ENCODE assay signal across 12 cellular contexts in genomic region chr2:70003093-70003830, GRCh38. TPM values are rescaled to one million over a fixed set of nuclear protein-coding genes. Genes with fewer than 3 reads are reported as not detected.
DNase-seq lines count a peak whose midpoint lies in the region; ATAC-seq and TF ChIP-seq lines count a peak whose summit lies in the region.
"Had no signal": no experiment of that assay in that cellular context is flagged by ENCODE, and none has a peak within 500 bp of the region (broad histone marks: within the 10 kb centered on the region; RNA-seq: fewer than 3 reads in every experiment).

No MANE protein-coding gene starts in this region.

- no peaks in the 10 kb centered on the region for H3K4me1 ChIP-seq in esophagus muscularis mucosa

- H3K4me1 Mint-ChIP-seq in activated T-cell treated with anti-CD3 and anti-CD28 coated beads, Interleukin-2, amount 50 U/mL, for 72 hours (ENCODE audit: low read depth) = peaks cover 10% of the 10 kb centered on the region
- peaks cover 12 to 18% of the 10 kb centered on the region in 2 donors for H3K4me1 Mint-ChIP-seq in natural killer cell

- WGBS in esophagus muscularis mucosa = 92% methylated on average over 6 of the region's 6 CpGs

- TF ChIP-seq POLR2A in esophagus muscularis mucosa (IDR thresholded peaks at IDR 0.05; ENCODE audit: low read depth) = no peak

- no peak for ATAC-seq in activated T-cell treated with anti-CD3 and anti-CD28 coated beads, Interleukin-2, amount 50 U/mL, for 72 hours (replicated peaks in 1 of 2)
- ATAC-seq in natural killer cell (no peak), GM18873 (IDR thresholded peaks at IDR 0.05; ENCODE audit: low FRiP score, unreplicated experiment) (no peak)
- ATAC-seq: PC-3 had no signal

- DNase-seq in activated T-cell treated with anti-CD3 and anti-CD28 coated beads, Interleukin-2, amount 50 U/mL, for 72 hours = no peak
- no peak for DNase-seq in activated T-cell treated with anti-CD3 and anti-CD28 coated beads for 4 hours
- DNase-seq in esophagus muscularis mucosa (ENCODE audit: extremely low spot score) = peak; percentile 64
- no peak for DNase-seq in natural killer cell
- no peak for DNase-seq in NCI-H2196 treated with DMSO at 0.1 percent for 48 hours (lab: John Stamatoyannopoulos, UW; ENCODE audit: unreplicated experiment)
- no peak for DNase-seq in T1000 (lab: John Stamatoyannopoulos, UW)
- DNase-seq in SW480 (ENCODE audit: low spot score) = no peak
- DNase-seq: C1 segment of cervical spinal cord, NCI-H1092, NCI-H748 treated with DMSO at 0.1 percent for 48 hours, PC-3 had no signal

- intact Hi-C loops in esophagus muscularis mucosa (cut with DNase I) (no loop called here), natural killer cell (cut with micrococcal nuclease) (no loop called here)

- H3K27me3 Mint-ChIP-seq in activated T-cell treated with anti-CD3 and anti-CD28 coated beads, Interleukin-2, amount 50 U/mL, for 72 hours (ENCODE audit: low read depth) = no peaks in the 10 kb centered on the region
- H3K27me3 Mint-ChIP-seq in natural killer cell (ENCODE audit: low read depth in 2 of 2) = no peaks in the 10 kb centered on the region

- no peak overlapping the region for H3K4me3 ChIP-seq in esophagus muscularis mucosa

- no peak overlapping the region for H3K4me3 Mint-ChIP-seq in activated T-cell treated with anti-CD3 and anti-CD28 coated beads, Interleukin-2, amount 50 U/mL, for 72 hours
- no peak overlapping the region for H3K4me3 Mint-ChIP-seq in natural killer cell

- TF ChIP-seq CTCF in esophagus muscularis mucosa (IDR thresholded peaks at IDR 0.05) (no peak), natural killer cell (IDR thresholded peaks at IDR 0.05) (no peak)

- H3K27ac ChIP-seq in esophagus muscularis mucosa (replicated peaks in 1 of 4) = no peak overlapping the region

- no peaks in the 10 kb centered on the region for H3K9me3 ChIP-seq in esophagus muscularis mucosa

- H3K9me3 Mint-ChIP-seq in activated T-cell treated with anti-CD3 and anti-CD28 coated beads, Interleukin-2, amount 50 U/mL, for 72 hours = no peaks in the 10 kb centered on the region
- no peaks in the 10 kb centered on the region for H3K9me3 Mint-ChIP-seq in natural killer cell

- no peaks in the 10 kb centered on the region for H3K27me3 ChIP-seq in esophagus muscularis mucosa

- peak overlapping the region; percentile 27 for H3K27ac Mint-ChIP-seq in activated T-cell treated with anti-CD3 and anti-CD28 coated beads, Interleukin-2, amount 50 U/mL, for 72 hours
- H3K27ac Mint-ChIP-seq in natural killer cell = peak overlapping the region; percentile 74 to 85

- H3K36me3 ChIP-seq in esophagus muscularis mucosa = peaks cover 0 to 4% (median 0%) of the 10 kb centered on the region in 4 donors

- H3K36me3 Mint-ChIP-seq in activated T-cell treated with anti-CD3 and anti-CD28 coated beads, Interleukin-2, amount 50 U/mL, for 72 hours (ENCODE audit: insufficient read depth in 2 of 2) = no peaks in the 10 kb centered on the region
- H3K36me3 Mint-ChIP-seq in natural killer cell = no peaks in the 10 kb centered on the region

- TF ChIP-seq EP300 in esophagus muscularis mucosa (IDR thresholded peaks at IDR 0.05) = no peak

RNA-seq across cellular contexts. Expression of gene ASPRV1, which starts 41.8 kb away (rescaled TPM):
- 1 to 10 TPM; 1.0 to 2.0 TPM for total RNA-seq in activated T-cell treated with anti-CD3 and anti-CD28 coated beads, Interleukin-2, amount 50 U/mL, for 72 hours
- total RNA-seq in esophagus muscularis mucosa = 1 to 10 TPM; 1.2 to 1.7 (median 1.6) TPM
- total RNA-seq in natural killer cell = 1 to 10 TPM; 1.4 to 2.7 (median 1.9) TPM
- total RNA-seq: PC-3 had no signal
